Comparison of ENCODE assay signal across 8 cellular contexts in the genomic region with DNA sequence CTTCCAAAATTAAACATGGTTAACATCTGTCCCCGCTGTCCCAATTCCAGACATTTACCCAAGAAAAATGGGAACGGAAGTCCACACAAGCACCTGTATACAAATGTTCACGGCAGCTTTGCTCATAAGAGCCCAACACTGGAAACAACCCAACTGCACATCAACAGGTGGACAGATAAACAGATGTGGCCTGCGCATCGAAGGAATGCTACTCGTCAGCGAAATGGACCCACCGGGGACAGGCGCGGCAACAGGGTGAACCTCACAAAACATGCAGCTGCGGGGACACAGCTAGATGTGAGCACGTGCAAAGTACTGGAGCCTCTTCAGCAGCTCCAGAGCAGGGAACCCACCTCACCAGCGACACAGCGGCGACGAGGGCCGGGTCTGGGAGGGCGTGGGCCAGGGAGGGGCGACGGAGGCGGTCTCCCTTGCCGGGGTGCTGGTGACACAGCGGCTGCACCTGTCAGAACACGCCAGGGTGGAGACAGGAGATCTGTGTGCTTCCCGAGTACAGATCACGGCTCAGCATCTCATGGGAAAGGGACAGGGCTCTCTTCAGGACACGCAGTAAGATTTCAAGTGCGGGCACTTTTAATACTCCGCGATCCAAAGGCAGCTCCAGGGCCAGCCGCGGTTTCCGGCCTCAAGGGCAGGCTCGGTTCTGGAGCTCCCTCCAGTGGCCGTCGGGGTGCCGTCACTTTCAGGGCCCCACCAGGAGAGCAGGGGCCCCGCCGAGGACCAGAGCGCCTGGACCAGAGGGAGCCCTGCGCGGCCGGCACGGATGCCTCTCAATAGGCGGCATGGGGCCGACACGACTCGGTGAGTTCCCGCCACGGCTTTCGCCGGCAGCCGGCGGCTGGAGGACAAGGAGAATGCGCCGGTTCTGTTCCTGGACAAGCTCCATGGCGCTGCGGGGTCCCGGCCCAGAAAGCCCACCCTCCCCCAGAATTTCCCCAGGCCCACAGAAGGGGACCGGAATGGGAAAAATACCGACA.
A peak's percentile ranks its signal among the peaks of the same experiment; 100 is the strongest.
DNase-seq lines count a peak whose midpoint lies in the region; TF ChIP-seq lines count a peak whose summit lies in the region.

No MANE protein-coding gene starts in this region.

- DNase-seq in ELR (ENCODE audit: low read depth) (peak; percentile 82), HEK293T (ENCODE audit: extremely low spot score) (peak; percentile 85), NCI-H2107 (lab: John Stamatoyannopoulos, UW) (peak; percentile 91), left kidney (ENCODE audit: low read depth, low spot score) (peak; percentile 91), NCI-H2227 (lab: John Stamatoyannopoulos, UW; ENCODE audit: unreplicated experiment) (no peak)
- DNase-seq in activated CD4-positive, alpha-beta T cell treated with anti-CD3 and anti-CD28 coated beads for 1 hour = peak; percentile 76
- DNase-seq in central memory CD4-positive, alpha-beta T cell = peak; percentile 76
- DNase-seq in stimulated activated CD4-positive, alpha-beta T cell treated with anti-CD3 and anti-CD28 coated beads, Interleukin-2, amount 100 ng/mL, for 48 hours = peak; percentile 79 to 81

- CTCF ChIA-PET in HEK293T (lab: Yijun Ruan, JAX) = interaction anchor here (0.6 to 2.9 kb wide), 13 partner anchors 8 to 115 kb away, joined by 3 to 47 read pairs (median 4); a partner anchor contains a TSS

- POLR2A ChIA-PET in HEK293T (lab: Yijun Ruan, JAX) = no interaction called here

TF ChIP-seq in HEK293T, 16 proteins besides CTCF, POLR2A, EP300 and RAD21:
- TF ChIP-seq ARNT (IDR thresholded peaks at IDR 0.05) (no peak), ZNF384 (IDR thresholded peaks at IDR 0.05) (no peak), HDGF (IDR thresholded peaks at IDR 0.05; ENCODE audit: borderline replicate concordance) (no peak), L3MBTL2 (conservative IDR thresholded peaks at IDR 0.05) (no peak), BHLHE40 (IDR thresholded peaks at IDR 0.05; ENCODE audit: borderline replicate concordance) (no peak), SP1 (IDR thresholded peaks at IDR 0.05) (no peak), FOXA1 (IDR thresholded peaks at IDR 0.05) (no peak), ELF4 (IDR thresholded peaks at IDR 0.05) (no peak), NFRKB (IDR thresholded peaks at IDR 0.05) (no peak)
TF ChIP-seq in HEK293T: peak in this region for 0.
